ENCODE assay signal across 17 cellular contexts in the genomic region with DNA sequence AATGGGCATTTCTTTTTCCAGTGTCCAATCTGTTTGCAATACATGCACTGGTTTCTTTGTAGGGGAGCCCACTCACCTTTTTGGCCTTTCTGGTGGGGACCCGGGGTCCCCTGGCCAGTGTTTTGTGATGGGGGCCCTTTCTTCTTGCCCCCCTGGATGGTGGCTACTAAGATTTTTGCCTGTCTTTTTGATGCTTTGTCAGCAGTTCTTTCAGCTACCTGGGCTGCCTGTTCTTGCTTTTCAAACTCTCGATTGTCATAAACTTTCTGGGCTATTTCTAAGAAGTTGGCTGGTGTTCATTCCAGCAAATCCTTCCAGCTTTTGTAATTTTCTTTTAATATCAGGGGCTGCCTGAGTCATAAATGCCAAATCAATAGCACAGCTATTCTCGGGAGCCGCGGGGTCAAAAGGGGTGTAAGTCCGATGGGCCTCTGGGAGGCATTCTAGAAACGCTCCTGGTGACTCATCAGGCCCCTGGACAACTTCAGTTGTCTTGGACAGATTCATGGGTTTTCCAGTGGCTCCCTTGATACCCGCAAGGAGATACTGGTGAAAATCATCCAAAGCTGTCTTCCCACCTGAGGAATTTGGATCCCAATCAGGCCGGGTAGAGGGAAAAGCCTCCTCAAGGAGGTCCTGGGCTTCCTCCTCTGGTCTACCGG.
"Had no signal": no experiment of that assay in that cellular context is flagged by ENCODE, and none has a peak within 500 bp of the region (broad histone marks: within the 10 kb centered on the region; RNA-seq: fewer than 3 reads in every experiment).

No MANE protein-coding gene starts in this region.

- H3K4me1 ChIP-seq: gastroesophageal sphincter, parathyroid adenoma, thyroid gland, uterus had no signal

- DNase-seq: activated CD4-positive, alpha-beta T cell treated with anti-CD3 and anti-CD28 coated beads for 48 hours; activated CD8-positive, alpha-beta memory T cell treated with anti-CD3 and anti-CD28 coated beads, Interleukin-2, amount 50 U/mL, for 4 hours; activated CD8-positive, alpha-beta T cell treated with anti-CD3 and anti-CD28 coated beads, Interleukin-2, amount 10 ng/mL, durations not matched to agents 7 days and 5 days; activated gamma-delta T cell; activated T-cell treated with anti-CD3 and anti-CD28 coated beads, Interleukin-2, amount 50 U/mL, for 48 hours; amygdala; dermis blood vessel endothelial cell; effector memory CD8-positive, alpha-beta T cell; stimulated activated CD4-positive, alpha-beta T cell treated with anti-CD3 and anti-CD28 coated beads, Interleukin-15, amount 100 ng/mL, for 24 hours; stimulated activated CD4-positive, alpha-beta T cell treated with anti-CD3 and anti-CD28 coated beads, Interleukin-4, amount 100 ng/mL, for 1 hour; stimulated activated naive B cell treated with anti-CD40 and anti-IgM and Interleukin-4, amounts not matched to agents 10 μg/mL and 1 μg/mL and 100 μg/mL, for 72 hours; T-helper 17 cell; thyroid gland had no signal

- H3K9ac ChIP-seq: parathyroid adenoma had no signal

- H3K27ac ChIP-seq: gastroesophageal sphincter, parathyroid adenoma, skin epidermis, thyroid gland, uterus had no signal

- H2AFZ ChIP-seq: parathyroid adenoma had no signal

- H3K27me3 ChIP-seq: gastroesophageal sphincter, thyroid gland, uterus had no signal

- H3K36me3 ChIP-seq: gastroesophageal sphincter, thyroid gland, uterus had no signal

- H3K4me3 ChIP-seq: gastroesophageal sphincter, skin epidermis, thyroid gland, uterus had no signal

- H3K79me2 ChIP-seq: parathyroid adenoma had no signal

- H3K9me3 ChIP-seq: gastroesophageal sphincter, thyroid gland, uterus had no signal
